ENCODE assay signal across 9 cellular contexts in genomic region chr7:92731327-92732063, GRCh38.
A peak's percentile ranks its signal among the peaks of the same experiment; 100 is the strongest.
DNase-seq lines count a peak whose midpoint lies in the region; ATAC-seq lines count a peak whose summit lies in the region.
"Had no signal": no experiment of that assay in that cellular context is flagged by ENCODE, and none has a peak within 500 bp of the region (broad histone marks: within the 10 kb centered on the region; RNA-seq: fewer than 3 reads in every experiment).

No MANE protein-coding gene starts in this region.

- H3K4me3 Mint-ChIP-seq in stimulated activated effector memory CD8-positive, alpha-beta T cell treated with anti-CD3 and anti-CD28 coated beads, Interleukin-12 subunit alpha, Interleukin-12 subunit beta, amount 100 ng/mL, for 72 hours: peak overlapping the region; percentile 37
- H3K4me3 Mint-ChIP-seq: CD8-positive, alpha-beta T cell had no signal

- peak; percentile 86 for ATAC-seq in stimulated activated effector memory CD8-positive, alpha-beta T cell treated with anti-CD3 and anti-CD28 coated beads, Interleukin-12 subunit alpha, Interleukin-12 subunit beta, amount 100 ng/mL, for 72 hours
- ATAC-seq in HG03460 (IDR thresholded peaks at IDR 0.05; ENCODE audit: unreplicated experiment): no peak
- ATAC-seq: CD8-positive, alpha-beta T cell had no signal

- DNase-seq in activated effector memory CD4-positive, alpha-beta T cell treated with anti-CD3 and anti-CD28 coated beads, Interleukin-2, amount 50 U/mL, for 16 hours: peak; percentile 64
- no peak for DNase-seq in activated effector memory CD4-positive, alpha-beta T cell treated with Interleukin-2 at 50 U/mL for 16 hours
- DNase-seq in NOMO-1 treated with dmso at 0.1 percent for 144 hours (lab: John Stamatoyannopoulos, UW; ENCODE audit: unreplicated experiment): peak; percentile 93
- DNase-seq in dermis microvascular lymphatic vessel endothelial cell (ENCODE audit: low read depth in 2 of 2): peak; percentile 47 to 58
- no peak for DNase-seq in stimulated activated effector memory CD8-positive, alpha-beta T cell treated with anti-CD3 and anti-CD28 coated beads, Interleukin-12 subunit alpha, Interleukin-12 subunit beta, amount 100 ng/mL, for 72 hours (ENCODE audit: low spot score in 2 of 2)
- no peak for DNase-seq in C1 segment of cervical spinal cord (lab: John Stamatoyannopoulos, UW)
- no peak for DNase-seq in OCI-M2 (lab: John Stamatoyannopoulos, UW; ENCODE audit: unreplicated experiment)
- DNase-seq: CD8-positive, alpha-beta T cell had no signal

- peaks cover 2% of the 10 kb centered on the region for H3K9me3 Mint-ChIP-seq in stimulated activated effector memory CD8-positive, alpha-beta T cell treated with anti-CD3 and anti-CD28 coated beads, Interleukin-12 subunit alpha, Interleukin-12 subunit beta, amount 100 ng/mL, for 72 hours
- H3K9me3 Mint-ChIP-seq: CD8-positive, alpha-beta T cell had no signal

- H3K36me3 Mint-ChIP-seq in stimulated activated effector memory CD8-positive, alpha-beta T cell treated with anti-CD3 and anti-CD28 coated beads, Interleukin-12 subunit alpha, Interleukin-12 subunit beta, amount 100 ng/mL, for 72 hours: peaks cover 84% of the 10 kb centered on the region

- peak overlapping the region; percentile 92 for H3K27ac Mint-ChIP-seq in stimulated activated effector memory CD8-positive, alpha-beta T cell treated with anti-CD3 and anti-CD28 coated beads, Interleukin-12 subunit alpha, Interleukin-12 subunit beta, amount 100 ng/mL, for 72 hours
- H3K27ac Mint-ChIP-seq: CD8-positive, alpha-beta T cell had no signal

- peaks cover 57% of the 10 kb centered on the region for H3K4me1 Mint-ChIP-seq in stimulated activated effector memory CD8-positive, alpha-beta T cell treated with anti-CD3 and anti-CD28 coated beads, Interleukin-12 subunit alpha, Interleukin-12 subunit beta, amount 100 ng/mL, for 72 hours

Comparison
In these comparisons a context has a peak if more than half of its experiments do, and no peak if none do; other contexts are left out.
1. DNase-seq: peak in activated effector memory CD4-positive, alpha-beta T cell treated with anti-CD3 and anti-CD28 coated beads, Interleukin-2, amount 50 U/mL, for 16 hours (single experiment), NOMO-1 treated with dmso at 0.1 percent for 144 hours (single experiment) and dermis microvascular lymphatic vessel endothelial cell (2 of 2); none in activated effector memory CD4-positive, alpha-beta T cell treated with Interleukin-2 at 50 U/mL for 16 hours (single experiment), stimulated activated effector memory CD8-positive, alpha-beta T cell treated with anti-CD3 and anti-CD28 coated beads, Interleukin-12 subunit alpha, Interleukin-12 subunit beta, amount 100 ng/mL, for 72 hours (0 of 2), C1 segment of cervical spinal cord (0 of 14) and OCI-M2 (single experiment).